In the genomic region with DNA sequence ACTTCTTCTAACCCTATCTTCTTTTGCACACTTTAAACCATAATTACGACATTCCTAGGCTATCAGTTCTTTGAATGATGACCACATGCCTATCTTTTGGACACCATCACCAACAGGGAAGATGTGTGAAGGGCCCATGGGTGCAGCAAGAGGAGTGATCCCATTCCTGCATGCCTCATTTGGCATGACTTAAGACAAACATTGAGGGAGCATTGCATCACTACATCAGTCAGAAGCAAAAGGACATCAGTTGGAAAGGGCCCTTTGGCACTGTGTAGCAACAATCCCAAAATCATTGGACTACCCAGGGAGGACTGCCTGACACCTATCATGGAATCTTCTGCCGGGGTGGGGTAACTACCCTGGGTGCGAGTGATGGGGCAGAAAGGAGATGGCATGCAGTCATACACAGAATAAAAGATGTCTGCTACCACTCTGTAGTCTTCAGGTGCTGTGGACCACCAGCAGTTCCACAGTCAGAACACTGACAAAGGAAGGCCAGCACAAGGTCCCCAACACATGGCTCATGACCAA, we compare ENCODE assay signal across 1 cellular context.
TF ChIP-seq lines count a peak whose summit lies in the region.

No MANE protein-coding gene starts in this region.

TF ChIP-seq in A549, 52 proteins besides CTCF, POLR2A, EP300 and RAD21 (continued from another document):
- TF ChIP-seq, protein P1, sequence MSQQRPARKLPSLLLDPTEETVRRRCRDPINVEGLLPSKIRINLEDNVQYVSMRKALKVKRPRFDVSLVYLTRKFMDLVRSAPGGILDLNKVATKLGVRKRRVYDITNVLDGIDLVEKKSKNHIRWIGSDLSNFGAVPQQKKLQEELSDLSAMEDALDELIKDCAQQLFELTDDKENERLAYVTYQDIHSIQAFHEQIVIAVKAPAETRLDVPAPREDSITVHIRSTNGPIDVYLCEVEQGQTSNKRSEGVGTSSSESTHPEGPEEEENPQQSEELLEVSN (IDR thresholded peaks at IDR 0.05; ENCODE audit: borderline replicate concordance, low read depth): no peak
- TF ChIP-seq, protein P2, sequence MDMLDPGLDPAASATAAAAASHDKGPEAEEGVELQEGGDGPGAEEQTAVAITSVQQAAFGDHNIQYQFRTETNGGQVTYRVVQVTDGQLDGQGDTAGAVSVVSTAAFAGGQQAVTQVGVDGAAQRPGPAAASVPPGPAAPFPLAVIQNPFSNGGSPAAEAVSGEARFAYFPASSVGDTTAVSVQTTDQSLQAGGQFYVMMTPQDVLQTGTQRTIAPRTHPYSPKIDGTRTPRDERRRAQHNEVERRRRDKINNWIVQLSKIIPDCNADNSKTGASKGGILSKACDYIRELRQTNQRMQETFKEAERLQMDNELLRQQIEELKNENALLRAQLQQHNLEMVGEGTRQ (IDR thresholded peaks at IDR 0.05): no peak
- TF ChIP-seq NFE2L2 (conservative IDR thresholded peaks at IDR 0.05; ENCODE audit: low read length): no peak
- TF ChIP-seq ESRRA (IDR thresholded peaks at IDR 0.05; ENCODE audit: borderline replicate concordance, low read length): no peak
- TF ChIP-seq HDAC2 (IDR thresholded peaks at IDR 0.05): no peak
